In the genomic region with DNA sequence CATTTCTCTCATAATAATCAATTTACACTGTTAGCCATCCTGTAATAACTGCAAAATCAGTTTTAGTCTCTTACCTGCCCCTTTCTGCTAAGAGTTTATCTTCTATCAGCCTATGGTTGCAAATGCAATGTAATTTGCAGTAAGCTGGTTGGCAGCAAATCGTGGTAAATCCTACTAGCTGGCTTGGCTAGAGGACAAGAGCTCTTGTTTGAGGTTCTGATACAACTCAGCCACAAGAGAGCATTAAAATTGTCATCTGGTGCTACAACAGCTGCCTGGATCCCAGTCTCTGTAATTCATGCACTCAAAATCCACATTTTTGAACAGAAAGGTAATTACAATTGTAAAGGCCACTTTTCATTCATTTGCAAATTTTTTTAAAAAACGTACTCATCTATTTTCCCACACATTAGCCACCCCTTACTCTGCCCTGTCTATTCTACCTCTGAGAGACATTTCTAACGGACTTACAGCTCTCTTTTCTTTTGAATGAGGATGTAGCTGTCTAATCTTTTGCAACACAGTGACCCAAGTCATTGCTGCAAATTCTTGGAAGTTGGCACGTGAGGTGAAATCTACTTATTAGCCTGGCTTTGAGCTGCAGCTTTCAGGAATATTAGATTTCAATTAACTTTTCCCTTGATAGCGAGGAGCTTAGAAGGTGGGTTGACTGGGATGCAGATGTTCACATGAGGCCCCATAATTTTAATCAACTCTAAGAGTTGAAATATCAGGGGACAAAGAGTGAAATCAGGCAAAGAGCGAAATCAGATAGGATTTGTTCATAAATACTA, we compare ENCODE assay signal across 1 cellular context.
A peak's percentile ranks its signal among the peaks of the same experiment; 100 is the strongest.
TF ChIP-seq lines count a peak whose summit lies in the region.

No MANE protein-coding gene starts in this region.

TF ChIP-seq in K562, 482 proteins besides CTCF, POLR2A, EP300 and RAD21 (continued from another document):
- TF ChIP-seq NBN (IDR thresholded peaks at IDR 0.05; ENCODE audit: low read depth), result no peak
- peak; percentile 76 for TF ChIP-seq BHLHE40 (IDR thresholded peaks at IDR 0.05; ENCODE audit: low read length)
- TF ChIP-seq, protein P1, sequence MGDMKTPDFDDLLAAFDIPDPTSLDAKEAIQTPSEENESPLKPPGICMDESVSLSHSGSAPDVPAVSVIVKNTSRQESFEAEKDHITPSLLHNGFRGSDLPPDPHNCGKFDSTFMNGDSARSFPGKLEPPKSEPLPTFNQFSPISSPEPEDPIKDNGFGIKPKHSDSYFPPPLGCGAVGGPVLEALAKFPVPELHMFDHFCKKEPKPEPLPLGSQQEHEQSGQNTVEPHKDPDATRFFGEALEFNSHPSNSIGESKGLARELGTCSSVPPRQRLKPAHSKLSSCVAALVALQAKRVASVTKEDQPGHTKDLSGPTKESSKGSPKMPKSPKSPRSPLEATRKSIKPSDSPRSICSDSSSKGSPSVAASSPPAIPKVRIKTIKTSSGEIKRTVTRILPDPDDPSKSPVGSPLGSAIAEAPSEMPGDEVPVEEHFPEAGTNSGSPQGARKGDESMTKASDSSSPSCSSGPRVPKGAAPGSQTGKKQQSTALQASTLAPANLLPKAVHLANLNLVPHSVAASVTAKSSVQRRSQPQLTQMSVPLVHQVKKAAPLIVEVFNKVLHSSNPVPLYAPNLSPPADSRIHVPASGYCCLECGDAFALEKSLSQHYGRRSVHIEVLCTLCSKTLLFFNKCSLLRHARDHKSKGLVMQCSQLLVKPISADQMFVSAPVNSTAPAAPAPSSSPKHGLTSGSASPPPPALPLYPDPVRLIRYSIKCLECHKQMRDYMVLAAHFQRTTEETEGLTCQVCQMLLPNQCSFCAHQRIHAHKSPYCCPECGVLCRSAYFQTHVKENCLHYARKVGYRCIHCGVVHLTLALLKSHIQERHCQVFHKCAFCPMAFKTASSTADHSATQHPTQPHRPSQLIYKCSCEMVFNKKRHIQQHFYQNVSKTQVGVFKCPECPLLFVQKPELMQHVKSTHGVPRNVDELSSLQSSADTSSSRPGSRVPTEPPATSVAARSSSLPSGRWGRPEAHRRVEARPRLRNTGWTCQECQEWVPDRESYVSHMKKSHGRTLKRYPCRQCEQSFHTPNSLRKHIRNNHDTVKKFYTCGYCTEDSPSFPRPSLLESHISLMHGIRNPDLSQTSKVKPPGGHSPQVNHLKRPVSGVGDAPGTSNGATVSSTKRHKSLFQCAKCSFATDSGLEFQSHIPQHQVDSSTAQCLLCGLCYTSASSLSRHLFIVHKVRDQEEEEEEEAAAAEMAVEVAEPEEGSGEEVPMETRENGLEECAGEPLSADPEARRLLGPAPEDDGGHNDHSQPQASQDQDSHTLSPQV (IDR thresholded peaks at IDR 0.05), result 0 out of 2 replicates have a peak, but pooled peaks have one; percentile 47
- 0 out of 2 replicates have a peak, but pooled peaks have one; percentile 27 for TF ChIP-seq HMBOX1 (IDR thresholded peaks at IDR 0.05)
